In the genomic region with DNA sequence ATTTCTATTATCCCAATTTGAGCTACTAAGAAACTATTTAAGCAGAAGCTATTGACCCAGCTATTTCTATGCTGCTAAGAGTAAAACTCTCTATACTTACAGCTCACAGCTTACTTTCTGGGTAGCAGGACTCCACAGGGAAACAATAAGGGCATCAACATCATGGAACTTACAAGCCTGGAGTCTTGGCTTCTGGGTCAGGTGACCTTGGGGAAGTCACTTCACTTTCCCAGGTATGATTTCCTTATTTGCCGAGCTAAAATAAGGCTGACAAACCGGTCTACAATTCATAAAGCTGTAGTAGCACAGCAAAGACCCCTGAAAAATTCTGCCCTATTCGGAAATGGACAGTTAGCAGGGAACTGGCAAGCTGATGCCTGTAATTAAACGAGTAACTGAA, we compare ENCODE assay signal across 27 cellular contexts.
DNase-seq lines count a peak whose midpoint lies in the region; ATAC-seq and TF ChIP-seq lines count a peak whose summit lies in the region.
"Had no signal": no experiment of that assay in that cellular context is flagged by ENCODE, and none has a peak within 500 bp of the region (broad histone marks: within the 10 kb centered on the region; RNA-seq: fewer than 3 reads in every experiment).

No MANE protein-coding gene starts in this region.

- H3K27ac Mint-ChIP-seq in endodermal cell (no peak overlapping the region), mesothelial cell of epicardium (peak overlapping the region; percentile 21), type B pancreatic cell (peak overlapping the region; percentile 36)
- H3K27ac Mint-ChIP-seq: activated CD4-positive, alpha-beta memory T cell treated with anti-CD3 and anti-CD28 coated beads for 36 hours; activated naive CD8-positive, alpha-beta T cell; natural killer cell had no signal

- H3K27me3 Mint-ChIP-seq in endodermal cell (ENCODE audit: insufficient read depth) = peaks cover 68% of the 10 kb centered on the region
- no peaks in the 10 kb centered on the region for H3K27me3 Mint-ChIP-seq in mesothelial cell of epicardium (ENCODE audit: low read depth)
- peaks cover 6% of the 10 kb centered on the region for H3K27me3 Mint-ChIP-seq in type B pancreatic cell

- no peak for DNase-seq in endodermal cell
- DNase-seq in mesothelial cell of epicardium (ENCODE audit: low spot score in 2 of 2, unreplicated experiment in 2 of 2) = no peak
- no peak for DNase-seq in type B pancreatic cell (ENCODE audit: extremely low spot score, unreplicated experiment)
- no peak for DNase-seq in NCI-H524 (lab: John Stamatoyannopoulos, UW)
- DNase-seq in DMS53 (lab: John Stamatoyannopoulos, UW) = no peak
- DNase-seq: activated CD4-positive, alpha-beta memory T cell treated with anti-CD3 and anti-CD28 coated beads for 36 hours; EL; esophagus squamous epithelium; foreskin melanocyte; GOT3; hippocampal formation; MG63; natural killer cell; NCI-H1417 treated with DMSO at 0.1 percent for 48 hours; NCI-H226; NCI-H774; stimulated activated CD4-positive, alpha-beta T cell treated with anti-CD3 and anti-CD28 coated beads, Interleukin-12 subunit alpha, Interleukin-12 subunit beta, amount 100 ng/mL, for 4 hours; stimulated activated CD4-positive, alpha-beta T cell treated with anti-CD3 and anti-CD28 coated beads, Interleukin-4, amount 100 ng/mL, for 1 hour; T-helper 1 cell had no signal

- H3K4me1 Mint-ChIP-seq in endodermal cell = peaks cover 35% of the 10 kb centered on the region
- peaks cover 56% of the 10 kb centered on the region for H3K4me1 Mint-ChIP-seq in mesothelial cell of epicardium
- peaks cover 38% of the 10 kb centered on the region for H3K4me1 Mint-ChIP-seq in type B pancreatic cell (ENCODE audit: unreplicated experiment)

- peak overlapping the region; percentile 51 for H3K4me3 Mint-ChIP-seq in endodermal cell
- no peak overlapping the region for H3K4me3 Mint-ChIP-seq in mesothelial cell of epicardium
- H3K4me3 Mint-ChIP-seq in type B pancreatic cell = peak overlapping the region; percentile 49
- H3K4me3 Mint-ChIP-seq: activated CD4-positive, alpha-beta memory T cell treated with anti-CD3 and anti-CD28 coated beads for 36 hours; activated naive CD8-positive, alpha-beta T cell had no signal

- H3K27ac ChIP-seq in HUES6 (ENCODE audit: low read depth, low read length) = no peak overlapping the region
- no peak overlapping the region for H3K27ac ChIP-seq in endodermal cell (ENCODE audit: low read depth, low read length)
- H3K27ac ChIP-seq: ascending aorta, coronary artery, esophagus squamous epithelium, pancreas had no signal

- H3K9me3 ChIP-seq in HUES6 (ENCODE audit: control insufficient read depth, insufficient read depth, low read depth, low read length) (no peaks in the 10 kb centered on the region), endodermal cell (ENCODE audit: control insufficient read depth, low read length) (peaks cover 9% of the 10 kb centered on the region)
- H3K9me3 ChIP-seq: ascending aorta, esophagus squamous epithelium, MG63, pancreas, right lobe of liver had no signal

- TF ChIP-seq CTCF in endodermal cell (conservative IDR thresholded peaks at IDR 0.05) (no peak), mesothelial cell of epicardium (IDR thresholded peaks at IDR 0.05; ENCODE audit: unreplicated experiment) (no peak), type B pancreatic cell (conservative IDR thresholded peaks at IDR 0.05) (no peak)

- peaks cover 11% of the 10 kb centered on the region for H3K4me1 ChIP-seq in HUES6 (ENCODE audit: control insufficient read depth, insufficient read depth, low read length)
- H3K4me1 ChIP-seq in endodermal cell (ENCODE audit: control insufficient read depth, insufficient read depth, low read length) = peaks cover 15% of the 10 kb centered on the region

- H3K4me3 ChIP-seq in HUES6 (ENCODE audit: low read depth, low read length) (peak overlapping the region; percentile 63), endodermal cell (ENCODE audit: low read length) (peak overlapping the region; percentile 70)
- H3K4me3 ChIP-seq: MG63 had no signal

- peaks cover 10% of the 10 kb centered on the region for H3K9me3 Mint-ChIP-seq in endodermal cell
- H3K9me3 Mint-ChIP-seq in mesothelial cell of epicardium = peaks cover 11% of the 10 kb centered on the region
- H3K9me3 Mint-ChIP-seq in type B pancreatic cell = no peaks in the 10 kb centered on the region
- H3K9me3 Mint-ChIP-seq: activated CD4-positive, alpha-beta memory T cell treated with anti-CD3 and anti-CD28 coated beads for 36 hours; natural killer cell had no signal

- H3K27me3 ChIP-seq in HUES6 (ENCODE audit: control insufficient read depth, insufficient read depth, low read length) (peaks cover 92% of the 10 kb centered on the region), endodermal cell (ENCODE audit: control insufficient read depth, insufficient read depth, low read length, poor library complexity, severe bottlenecking) (no peaks in the 10 kb centered on the region)
- H3K27me3 ChIP-seq: ascending aorta, MG63, pancreas, right lobe of liver had no signal

- no peak overlapping the region for H3K9ac ChIP-seq in HUES6 (ENCODE audit: low read length)
- no peak overlapping the region for H3K9ac ChIP-seq in endodermal cell (ENCODE audit: extremely low read depth, low read length, poor library complexity, severe bottlenecking)

- ATAC-seq in HG03196 (IDR thresholded peaks at IDR 0.05; ENCODE audit: unreplicated experiment) = no peak
- ATAC-seq: activated CD4-positive, CD25-positive, alpha-beta regulatory T cell treated with anti-CD3 and anti-CD28 coated beads, Interleukin-2, amount 50 U/mL, for 24 hours had no signal

- WGBS in endodermal cell (ENCODE audit: insufficient coverage in 1 of 2, insufficient read length in 1 of 2), 2 experiments = 43 to 57% methylated on average over 4 of the region's 4 CpGs

- H3K36me3 Mint-ChIP-seq in endodermal cell (ENCODE audit: low read depth) (no peaks in the 10 kb centered on the region), mesothelial cell of epicardium (no peaks in the 10 kb centered on the region), type B pancreatic cell (no peaks in the 10 kb centered on the region)
- H3K36me3 Mint-ChIP-seq: activated CD4-positive, alpha-beta memory T cell treated with anti-CD3 and anti-CD28 coated beads for 36 hours; activated naive CD8-positive, alpha-beta T cell; natural killer cell had no signal

- H3K36me3 ChIP-seq in HUES6 (ENCODE audit: control insufficient read depth, insufficient read depth, low read length) (no peaks in the 10 kb centered on the region), endodermal cell (ENCODE audit: control insufficient read depth, insufficient read depth, low read length) (no peaks in the 10 kb centered on the region)
- H3K36me3 ChIP-seq: ascending aorta, esophagus squamous epithelium, MG63, pancreas, right lobe of liver had no signal
